ENCODE assay signal across 8 cellular contexts in the genomic region with DNA sequence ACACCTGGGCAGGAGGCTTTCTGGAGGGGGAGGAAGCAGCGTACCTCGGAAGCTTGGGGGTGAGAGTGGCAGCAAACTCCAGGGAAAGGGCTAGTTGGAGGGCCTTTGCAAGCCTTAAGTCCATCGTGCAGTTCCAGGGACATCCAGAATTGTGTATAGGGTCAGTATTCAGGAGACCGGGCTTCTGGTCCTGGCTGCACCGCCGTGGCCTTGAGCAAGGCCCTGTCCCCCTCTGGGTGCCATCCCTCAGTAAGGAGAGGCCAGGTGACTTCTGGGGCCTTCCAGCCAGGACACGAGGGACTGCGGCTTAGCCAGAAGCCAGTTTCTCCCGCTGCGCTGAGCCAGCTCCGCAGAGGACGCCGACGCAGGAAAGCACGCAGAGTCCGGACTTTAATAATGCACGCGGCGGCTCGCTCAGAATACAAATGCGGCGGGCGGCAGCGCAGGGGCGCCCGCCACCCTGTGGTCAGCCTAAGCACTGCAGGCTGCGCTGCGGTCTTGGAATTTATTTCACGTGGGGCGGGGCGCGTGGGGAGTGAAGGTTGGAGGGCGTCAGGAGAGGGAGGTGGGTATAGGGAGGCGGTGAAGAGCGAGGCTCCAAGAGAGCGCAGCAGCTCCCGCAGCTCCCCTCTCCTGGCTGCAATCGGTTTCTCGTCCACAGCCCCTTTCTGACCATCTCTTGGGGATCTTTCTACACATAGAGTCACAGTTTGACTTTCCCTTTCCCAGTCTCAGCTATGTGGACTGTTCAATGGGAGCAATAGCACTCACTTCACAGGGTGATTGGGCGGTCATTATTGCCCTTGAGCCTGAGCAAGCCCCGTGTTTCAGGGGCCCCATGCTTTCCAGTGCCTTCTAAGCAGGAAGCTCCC.
DNase-seq lines count a peak whose midpoint lies in the region; ATAC-seq and TF ChIP-seq lines count a peak whose summit lies in the region.

No MANE protein-coding gene starts in this region.

- BruUV-seq in PC-9 (replicated peaks; lab: Mats Ljungman, UMichigan): no TSS peak

- CTCF ChIA-PET in PC-9 (lab: Charles Lee): interaction anchor here (0.6 to 2.6 kb wide), 3 partner anchors 100 to 310 kb away, joined by 3 to 21 read pairs (median 4); no protein-coding TSS in a partner anchor

- H3K27me3 Mint-ChIP-seq in activated T-helper 17 cell treated with anti-CD3 and anti-CD28 coated beads, Interleukin-2, amount 50 U/mL, for 72 hours: peaks cover 16% of the 10 kb centered on the region

- H3K27me3 ChIP-seq in PC-9 (ENCODE audit: insufficient read depth, low read depth) (peaks cover 81% of the 10 kb centered on the region), suprapubic skin (no peaks in the 10 kb centered on the region)

- peak; percentile 65 for ATAC-seq in GM19468 (IDR thresholded peaks at IDR 0.05; ENCODE audit: extremely low read depth, unreplicated experiment)
- ATAC-seq in activated T-helper 17 cell treated with anti-CD3 and anti-CD28 coated beads, Interleukin-2, amount 50 U/mL, for 72 hours (replicated peaks): peak; percentile 75

- no peaks in the 10 kb centered on the region for H4K20me1 ChIP-seq in PC-9 (ENCODE audit: insufficient read depth)

- H3K9me3 Mint-ChIP-seq in activated T-helper 17 cell treated with anti-CD3 and anti-CD28 coated beads, Interleukin-2, amount 50 U/mL, for 72 hours: no peaks in the 10 kb centered on the region

- no peak overlapping the region for H3K27ac ChIP-seq in PC-9
- H3K27ac ChIP-seq in suprapubic skin: no peak overlapping the region

- H3K36me3 ChIP-seq in PC-9 (ENCODE audit: low read depth): no peaks in the 10 kb centered on the region
- H3K36me3 ChIP-seq in suprapubic skin: no peaks in the 10 kb centered on the region

- peak overlapping the region; percentile 37 for H3K4me3 Mint-ChIP-seq in activated T-helper 17 cell treated with anti-CD3 and anti-CD28 coated beads, Interleukin-2, amount 50 U/mL, for 72 hours

- peak; percentile 85 for DNase-seq in D341Med (ENCODE audit: low spot score)
- peak; percentile 8 for DNase-seq in HS-27A (ENCODE audit: low read depth)
- DNase-seq in PC-9: peak; percentile 40 to 68
- DNase-seq in foreskin fibroblast: peak; percentile 35 to 72
- DNase-seq in nucleus accumbens (lab: John Stamatoyannopoulos, UW): peak in 52 of 56 donors; percentile 1 to 75 (median 34)
- peak; percentile 63 to 76 for DNase-seq in suprapubic skin (ENCODE audit: low spot score in 2 of 2)

- no peaks in the 10 kb centered on the region for H3K9me2 ChIP-seq in PC-9 (ENCODE audit: insufficient read depth)

- 14% methylated on average over 29 of the region's 41 CpGs for WGBS in suprapubic skin

- H3K27ac Mint-ChIP-seq in activated T-helper 17 cell treated with anti-CD3 and anti-CD28 coated beads, Interleukin-2, amount 50 U/mL, for 72 hours: no peak overlapping the region

- no peak for TF ChIP-seq POLR2A in suprapubic skin (IDR thresholded peaks at IDR 0.05)

- H3F3A ChIP-seq in PC-9 (ENCODE audit: insufficient read depth, low read depth): no peaks in the 10 kb centered on the region

- H3K79me2 ChIP-seq in PC-9 (ENCODE audit: low read depth): no peaks in the 10 kb centered on the region

- H3K9me3 ChIP-seq in PC-9 (ENCODE audit: insufficient read depth, low read depth) (no peaks in the 10 kb centered on the region), suprapubic skin (no peaks in the 10 kb centered on the region)

- TF ChIP-seq CTCF in PC-9 (conservative IDR thresholded peaks at IDR 0.05) (peak; percentile 99), foreskin fibroblast (IDR thresholded peaks at IDR 0.05; ENCODE audit: low read depth, low read length) (peak; percentile 80), suprapubic skin (IDR thresholded peaks at IDR 0.05) (peak; percentile 71 to 91)

- H3K4me1 Mint-ChIP-seq in activated T-helper 17 cell treated with anti-CD3 and anti-CD28 coated beads, Interleukin-2, amount 50 U/mL, for 72 hours: no peaks in the 10 kb centered on the region

- H3K4me3 ChIP-seq in PC-9 (no peak overlapping the region), foreskin fibroblast (ENCODE audit: low read depth in 1 of 2, low read length in 2 of 2) (peak overlapping the region; percentile 15 to 29), suprapubic skin (peak overlapping the region; percentile 9)

- peak overlapping the region; percentile 78 for H3K4me2 ChIP-seq in PC-9

- intact Hi-C loops in PC-9 (cut with micrococcal nuclease; ENCODE audit: unreplicated experiment): loop anchor here (1.0 to 2.0 kb wide), 2 partner anchors 100 to 310 kb away; a partner anchor contains a TSS

- POLR2A ChIA-PET in PC-9 (lab: Charles Lee; ENCODE audit: unreplicated experiment): no interaction called here

- TF ChIP-seq EP300 in suprapubic skin (IDR thresholded peaks at IDR 0.05): no peak

- no peaks in the 10 kb centered on the region for H3K4me1 ChIP-seq in PC-9 (replicated peaks; ENCODE audit: insufficient read depth)
- H3K4me1 ChIP-seq in suprapubic skin: no peaks in the 10 kb centered on the region

- H2AFZ ChIP-seq in PC-9: peak overlapping the region; percentile 83

- H3K36me3 Mint-ChIP-seq in activated T-helper 17 cell treated with anti-CD3 and anti-CD28 coated beads, Interleukin-2, amount 50 U/mL, for 72 hours (ENCODE audit: low read depth): no peaks in the 10 kb centered on the region

Comparison
In these comparisons a context has a peak if more than half of its experiments do, and no peak if none do; other contexts are left out.
1. DNase-seq: peak in every context shown above with its lines; median percentile 85 in D341Med; 70 in suprapubic skin; 54 in PC-9; 54 in foreskin fibroblast; 34 in nucleus accumbens; 8 in HS-27A.